In the genomic region with DNA sequence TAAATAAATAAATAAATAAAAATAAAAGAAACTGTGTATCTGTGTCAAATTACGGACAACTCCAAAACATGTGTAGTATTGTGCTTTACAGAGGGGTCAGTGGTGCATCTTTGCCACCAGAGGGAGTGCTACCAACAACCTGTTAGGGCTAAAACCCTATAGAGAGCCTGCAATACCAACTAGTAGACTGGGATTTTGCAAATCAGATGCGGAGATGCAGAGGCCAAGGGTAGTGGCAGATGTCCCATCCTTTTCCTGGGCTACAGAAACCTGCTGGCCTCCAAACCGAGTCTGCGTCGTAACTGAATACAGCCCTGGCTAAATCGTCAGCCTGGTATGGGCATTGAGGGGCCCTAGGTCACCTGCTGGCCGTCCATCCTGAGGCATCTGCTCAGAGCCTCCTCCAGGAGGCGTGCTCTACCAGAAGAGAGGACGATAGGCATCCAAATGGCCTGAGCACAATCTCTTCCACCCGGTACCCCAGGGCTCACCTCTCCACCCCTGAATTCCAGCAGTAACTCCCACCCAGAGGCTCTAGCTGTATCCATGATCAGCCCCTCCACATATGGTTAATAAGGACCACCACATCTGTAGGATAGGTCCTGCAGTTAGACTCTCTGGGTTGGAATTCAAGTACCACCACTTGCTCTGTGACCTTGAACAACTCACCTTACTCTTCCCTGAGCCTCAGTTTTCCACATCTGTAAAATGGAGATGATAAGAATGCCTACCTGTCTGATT, we compare ENCODE assay signal across 8 cellular contexts. TPM values are rescaled to one million over a fixed set of nuclear protein-coding genes. Genes with fewer than 3 reads are reported as not detected.
DNase-seq lines count a peak whose midpoint lies in the region; ATAC-seq and TF ChIP-seq lines count a peak whose summit lies in the region.

No MANE protein-coding gene starts in this region.

- no peaks in the 10 kb centered on the region for H3K36me3 Mint-ChIP-seq in CD8-positive, alpha-beta memory T cell

- no peaks in the 10 kb centered on the region for H3K9me3 ChIP-seq in CD8-positive, alpha-beta memory T cell (ENCODE audit: low read length)
- no peaks in the 10 kb centered on the region for H3K9me3 ChIP-seq in colonic mucosa

- H3K4me1 ChIP-seq in CD8-positive, alpha-beta memory T cell (ENCODE audit: insufficient read depth, low read length) = peaks cover 6% of the 10 kb centered on the region
- no peaks in the 10 kb centered on the region for H3K4me1 ChIP-seq in colonic mucosa

- CTCF ChIA-PET in CD8-positive, alpha-beta memory T cell (lab: Charles Lee) = interaction anchor here (0.6 to 2.1 kb wide), 12 partner anchors 11 to 145 kb away, joined by 3 to 13 read pairs (median 3); a partner anchor contains a TSS

- peak; percentile 39 to 73 (median 68) for DNase-seq in CD8-positive, alpha-beta memory T cell
- DNase-seq in NCI-H446 (lab: John Stamatoyannopoulos, UW) (peak; percentile 19 to 67), colonic mucosa (peak; percentile 69), kidney epithelial cell (ENCODE audit: low read depth) (no peak)
- peak; percentile 22 to 43 (median 23) for DNase-seq in activated CD4-positive, CD25-positive, alpha-beta regulatory T cell (lab: John Stamatoyannopoulos, UW)
- DNase-seq in stimulated activated CD8-positive, alpha-beta memory T cell treated with anti-CD3 and anti-CD28 coated beads, Interleukin-4, amount 100 ng/mL, for 24 hours (ENCODE audit: low read depth) = peak; percentile 38

- no peaks in the 10 kb centered on the region for H3K9me3 Mint-ChIP-seq in CD8-positive, alpha-beta memory T cell

- H3K36me3 ChIP-seq in CD8-positive, alpha-beta memory T cell (ENCODE audit: insufficient read depth, low read length) = no peaks in the 10 kb centered on the region
- H3K36me3 ChIP-seq in colonic mucosa = no peaks in the 10 kb centered on the region
- H3K36me3 ChIP-seq in kidney epithelial cell (ENCODE audit: control insufficient read depth, insufficient read depth, low read length) = no peaks in the 10 kb centered on the region

- H3K9ac ChIP-seq in colonic mucosa (ENCODE audit: low read depth in 2 of 2, low read length in 2 of 2) = no peak overlapping the region

- H3K4me1 Mint-ChIP-seq in CD8-positive, alpha-beta memory T cell = peaks cover 6 to 10% (median 9%) of the 10 kb centered on the region in 3 donors

- POLR2A ChIA-PET in CD8-positive, alpha-beta memory T cell (lab: Charles Lee) = no interaction called here

- H3K27ac ChIP-seq in CD8-positive, alpha-beta memory T cell (ENCODE audit: low read depth, low read length) = no peak overlapping the region
- no peak overlapping the region for H3K27ac ChIP-seq in colonic mucosa

- ATAC-seq in GM19372 (IDR thresholded peaks at IDR 0.05; ENCODE audit: low read depth, unreplicated experiment) (peak; percentile 92), HG03432 (IDR thresholded peaks at IDR 0.05; ENCODE audit: unreplicated experiment) (peak; percentile 93)

- no peaks in the 10 kb centered on the region for H3K27me3 ChIP-seq in CD8-positive, alpha-beta memory T cell (ENCODE audit: insufficient read depth, low read length, poor library complexity, severe bottlenecking)
- no peaks in the 10 kb centered on the region for H3K27me3 ChIP-seq in colonic mucosa
- H3K27me3 ChIP-seq in kidney epithelial cell (ENCODE audit: control insufficient read depth, insufficient read depth, low read length) = no peaks in the 10 kb centered on the region

- peak; percentile 88 for TF ChIP-seq CTCF in colonic mucosa (IDR thresholded peaks at IDR 0.05)
- TF ChIP-seq CTCF in kidney epithelial cell (IDR thresholded peaks at IDR 0.05; ENCODE audit: insufficient read depth, low read length, poor library complexity, severe bottlenecking) = peak; percentile 74

- H3K4me3 ChIP-seq in CD8-positive, alpha-beta memory T cell (ENCODE audit: low read length) = peak overlapping the region; percentile 36
- H3K4me3 ChIP-seq in colonic mucosa (no peak overlapping the region), kidney epithelial cell (ENCODE audit: low read depth, low read length) (no peak overlapping the region)

- H3K27ac Mint-ChIP-seq in CD8-positive, alpha-beta memory T cell = peak overlapping the region in 7 of 8 donors; percentile 1 to 82 (median 59)

- H3K27me3 Mint-ChIP-seq in CD8-positive, alpha-beta memory T cell = no peaks in the 10 kb centered on the region

- intact Hi-C loops in colonic mucosa (cut with DNase I) = no loop called here

- H3K4me3 Mint-ChIP-seq in CD8-positive, alpha-beta memory T cell = peak overlapping the region in 6 of 7 donors; percentile 31 to 74 (median 70)

RNA-seq across cellular contexts. Expression of a gene that starts 6.2 kb away (rescaled TPM):
- 100 to 1,000 TPM; 102 to 111 TPM for total RNA-seq in CD8-positive, alpha-beta memory T cell
- 11.6 TPM for polyA plus RNA-seq in CD8-positive, alpha-beta memory T cell
- total RNA-seq in colonic mucosa (10 to 100 TPM; 11.5 to 30.4 TPM), kidney epithelial cell (42.6 and 43.4 TPM in 2 replicates)

RNA-seq across cellular contexts. Expression of a gene that starts 18.6 kb away (rescaled TPM):
- total RNA-seq in CD8-positive, alpha-beta memory T cell = 1,000 to 10,000 TPM; 1,086 to 1,097 TPM
- polyA plus RNA-seq in CD8-positive, alpha-beta memory T cell = 309 TPM
- 100 to 1,000 TPM; 392 to 453 TPM for total RNA-seq in colonic mucosa
- total RNA-seq in kidney epithelial cell = 350 and 356 TPM in 2 replicates

RNA-seq across cellular contexts. Expression of a gene that starts 38.4 kb away (rescaled TPM):
- total RNA-seq in CD8-positive, alpha-beta memory T cell = 10 to 100 TPM; 61.0 to 64.8 TPM
- 83.0 TPM for polyA plus RNA-seq in CD8-positive, alpha-beta memory T cell
- total RNA-seq in colonic mucosa = 10 to 100 TPM; 22.5 to 35.5 TPM
- total RNA-seq in kidney epithelial cell = 43.2 and 48.9 TPM in 2 replicates

RNA-seq across cellular contexts. Expression of a gene that starts 38.6 kb away (rescaled TPM):
- total RNA-seq in CD8-positive, alpha-beta memory T cell = 10 to 100 TPM; 56.2 to 57.6 TPM
- polyA plus RNA-seq in CD8-positive, alpha-beta memory T cell = 26.4 TPM
- total RNA-seq in colonic mucosa (10 to 100 TPM; 31.4 to 57.0 TPM), kidney epithelial cell (42.4 and 46.8 TPM in 2 replicates)
